ENCODE assay signal across 8 cellular contexts in the genomic region with DNA sequence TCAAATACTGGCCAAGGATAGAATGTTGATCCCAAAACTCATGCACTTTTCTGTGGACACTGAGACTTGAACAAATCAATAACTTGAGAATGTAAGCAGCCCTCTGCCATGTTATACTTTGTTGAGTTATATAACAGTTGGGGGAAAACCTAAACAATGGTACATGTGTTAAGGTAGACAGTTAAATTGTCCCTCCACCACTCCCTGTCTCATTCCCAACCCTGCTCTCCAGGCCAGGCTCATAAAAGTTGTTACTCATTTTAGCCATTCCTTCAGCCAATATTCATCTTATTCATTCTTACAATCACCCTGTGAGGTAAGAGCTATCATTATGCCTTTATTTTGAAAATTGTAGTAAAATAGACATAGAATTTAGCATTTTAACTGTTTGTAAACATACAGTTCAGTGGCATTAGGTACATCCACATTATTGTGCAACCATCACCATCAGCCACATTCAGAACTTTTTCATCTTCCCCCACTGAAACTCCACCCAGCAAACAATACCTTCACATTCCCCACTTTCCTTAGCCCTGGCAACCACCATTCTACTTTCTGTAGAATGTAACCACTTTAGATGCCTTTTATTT. TPM values are rescaled to one million over a fixed set of nuclear protein-coding genes. Genes with fewer than 3 reads are reported as not detected.
DNase-seq lines count a peak whose midpoint lies in the region; ATAC-seq and TF ChIP-seq lines count a peak whose summit lies in the region.

No MANE protein-coding gene starts in this region.

- H3K4me3 Mint-ChIP-seq in endothelial cell (ENCODE audit: unreplicated experiment) (peak overlapping the region; percentile 42), T-helper 17 cell (no peak overlapping the region)

- ATAC-seq in Panc1 (peak; percentile 81), GM21619 (IDR thresholded peaks at IDR 0.05; ENCODE audit: unreplicated experiment) (no peak), HG03159 (IDR thresholded peaks at IDR 0.05; ENCODE audit: unreplicated experiment) (no peak), T-helper 17 cell (no peak)

- H3K4me1 Mint-ChIP-seq in endothelial cell (ENCODE audit: unreplicated experiment) (peaks cover 4% of the 10 kb centered on the region), T-helper 17 cell (peaks cover 24% of the 10 kb centered on the region)

- H3K4me1 ChIP-seq in Panc1 (ENCODE audit: control insufficient read depth, insufficient read depth, low read length) (peaks cover 56% of the 10 kb centered on the region), prostate gland (replicated peaks) (peaks cover 21% of the 10 kb centered on the region)

- BruUV-seq in Panc1 (replicated peaks; lab: Mats Ljungman, UMichigan) = TSS peak; percentile 99

- H3K27me3 Mint-ChIP-seq in endothelial cell (ENCODE audit: unreplicated experiment) (peaks cover 2% of the 10 kb centered on the region), T-helper 17 cell (no peaks in the 10 kb centered on the region)

- TF ChIP-seq CTCF in C4-2B (conservative IDR thresholded peaks at IDR 0.05) = no peak
- no peak for TF ChIP-seq CTCF in Panc1 (IDR thresholded peaks at IDR 0.05)
- TF ChIP-seq CTCF in endothelial cell (IDR thresholded peaks at IDR 0.05; ENCODE audit: unreplicated experiment) = no peak
- TF ChIP-seq CTCF in prostate gland (IDR thresholded peaks at IDR 0.05) = no peak

- DNase-seq in Panc1 (ENCODE audit: low read depth, low spot score) (no peak), endothelial cell (ENCODE audit: low spot score) (no peak), prostate gland (ENCODE audit: low spot score) (peak; percentile 39), NCI-H2029 (lab: John Stamatoyannopoulos, UW) (no peak), T-helper 17 cell (no peak)

- POLR2A ChIA-PET in Panc1 (lab: Charles Lee) = interaction anchor here (0.6 to 1.1 kb wide), 2 partner anchors 30 kb away, joined by 3 read pairs; no protein-coding TSS in a partner anchor

- H3K27ac ChIP-seq in C4-2B (peak overlapping the region; percentile 74), Panc1 (ENCODE audit: low read length) (peak overlapping the region; percentile 90), prostate gland (peak overlapping the region; percentile 79 to 80)

- H3K9me3 Mint-ChIP-seq in endothelial cell (ENCODE audit: unreplicated experiment) = no peaks in the 10 kb centered on the region

- CTCF ChIA-PET in Panc1 (lab: Charles Lee) = no interaction called here

- H3K36me3 ChIP-seq in Panc1 (ENCODE audit: control insufficient read depth, insufficient read depth, low read length) (no peaks in the 10 kb centered on the region), prostate gland (no peaks in the 10 kb centered on the region)

- H3K4me3 ChIP-seq in Panc1 (ENCODE audit: low read depth in 2 of 2, low read length in 2 of 2) (no peak overlapping the region; a peak in 1 of 4 replicates), prostate gland (no peak overlapping the region)

- in situ Hi-C loops in Panc1 (cut with HindIII; ENCODE audit: low pct_unique_long_range_greater_than_20kb, low sequenced_read_pairs) = no loop called here

- no peak for TF ChIP-seq POLR2A in prostate gland (IDR thresholded peaks at IDR 0.05)

- intact Hi-C loops in Panc1 (cut with micrococcal nuclease; ENCODE audit: unreplicated experiment) (loop anchor here (5.0 kb wide), 1 partner anchor 40 kb away; a partner anchor contains a TSS), prostate gland (cut with DNase I) (loop anchor here (2.0 to 5.0 kb wide), 3 partner anchors 30 to 45 kb away; a partner anchor contains a TSS)

- no peaks in the 10 kb centered on the region for H3K27me3 ChIP-seq in Panc1 (ENCODE audit: control insufficient read depth, insufficient read depth, low read length)
- no peaks in the 10 kb centered on the region for H3K27me3 ChIP-seq in prostate gland (replicated peaks; ENCODE audit: insufficient read depth)

- H3K36me3 Mint-ChIP-seq in endothelial cell (ENCODE audit: low read depth, unreplicated experiment) (peaks cover 4% of the 10 kb centered on the region), T-helper 17 cell (ENCODE audit: low read depth) (peaks cover 3% of the 10 kb centered on the region)

- peak overlapping the region; percentile 11 for H3K27ac Mint-ChIP-seq in endothelial cell (ENCODE audit: unreplicated experiment)
- no peak overlapping the region for H3K27ac Mint-ChIP-seq in T-helper 17 cell

- H3K9me3 ChIP-seq in Panc1 (ENCODE audit: control insufficient read depth, insufficient read depth, low read depth, low read length) (peaks cover 5% of the 10 kb centered on the region; the same call in 1 of the 2 replicates), prostate gland (no peaks in the 10 kb centered on the region), T-helper 17 cell (ENCODE audit: control insufficient read depth, low read length, poor library complexity, severe bottlenecking) (no peaks in the 10 kb centered on the region)

RNA-seq across cellular contexts. Expression of a gene that starts 38.2 kb away (rescaled TPM):
- total RNA-seq in Panc1 (2021; ENCODE audit: unreplicated experiment) (106 TPM), endothelial cell (ENCODE audit: unreplicated experiment) (4.8 TPM), prostate gland (10 to 100 TPM; 13.9 to 26.4 TPM), T-helper 17 cell (10 to 100 TPM in 1 of 2 donors, 1 to 10 TPM in 1; 9.6 to 11.3 TPM)
- polyA plus RNA-seq in Panc1 (2012; ENCODE audit: insufficient read length) = 166 TPM

RNA-seq across cellular contexts. Expression of a gene that starts 40.0 kb away (rescaled TPM):
- total RNA-seq in Panc1 (2021; ENCODE audit: unreplicated experiment) (176 TPM), endothelial cell (ENCODE audit: unreplicated experiment) (136 TPM), prostate gland (100 to 1,000 TPM; 117 to 133 TPM), T-helper 17 cell (10 to 100 TPM; 25.6 to 39.0 TPM)
- polyA plus RNA-seq in Panc1 (2012; ENCODE audit: insufficient read length) = 221 TPM
